In the genomic region with DNA sequence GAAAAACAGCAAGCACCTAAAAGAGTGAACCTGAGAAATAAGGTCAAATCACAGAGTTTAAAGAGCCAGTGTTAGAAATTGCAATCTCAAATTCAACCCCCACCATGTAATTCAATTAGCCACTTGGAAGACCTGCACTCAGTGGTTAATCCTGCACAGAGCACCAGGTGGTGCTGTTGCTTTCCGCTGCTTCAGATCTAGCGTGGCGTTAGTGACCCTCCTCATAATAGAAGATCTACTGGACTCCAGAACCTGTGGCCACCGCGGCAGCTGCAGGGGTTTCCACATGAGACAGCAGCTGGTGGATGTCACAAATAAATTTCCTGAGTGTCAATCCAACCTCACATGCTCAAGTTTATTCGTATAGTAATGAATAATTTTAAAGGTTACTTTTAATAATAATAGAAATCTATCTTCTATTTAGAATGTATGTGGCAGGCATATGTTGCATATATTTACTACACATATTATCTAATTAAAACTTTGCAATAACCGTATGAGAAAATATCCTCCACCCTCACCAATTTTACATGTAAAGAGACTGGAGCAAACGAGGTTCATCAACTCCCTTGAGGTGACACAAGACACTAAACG, we compare ENCODE assay signal across 8 cellular contexts.
DNase-seq lines count a peak whose midpoint lies in the region; ATAC-seq, FAIRE-seq and TF ChIP-seq lines count a peak whose summit lies in the region.

No MANE protein-coding gene starts in this region.

- no peak overlapping the region for H2BK12ac ChIP-seq in H1 (ENCODE audit: low read depth, low read length)
- H2BK12ac ChIP-seq in mesenchymal stem cell (ENCODE audit: low read length in 2 of 2) = no peak overlapping the region

- H3K4me3 ChIP-seq in A549 = no peak overlapping the region
- no peak overlapping the region for H3K4me3 ChIP-seq in H1 (ENCODE audit: extremely low read depth in 1 of 4, insufficient read depth in 2 of 4, low read depth in 3 of 4, low read length in 4 of 4)
- no peak overlapping the region for H3K4me3 ChIP-seq in mesenchymal stem cell (ENCODE audit: insufficient read depth in 1 of 2, low read depth in 1 of 2, low read length in 2 of 2)
- no peak overlapping the region for H3K4me3 ChIP-seq in upper lobe of left lung

- CTCF ChIA-PET in A549 (lab: Yijun Ruan, JAX) = interaction anchor here (0.6 to 2.8 kb wide), 11 partner anchors 15 to 402 kb away, joined by 3 to 11 read pairs (median 3); no protein-coding TSS in a partner anchor
- CTCF ChIA-PET in GM10248 (lab: Yijun Ruan, JAX) = interaction anchor here (0.9 to 2.6 kb wide), 10 partner anchors 9 to 395 kb away, joined by 3 to 10 read pairs (median 4); no protein-coding TSS in a partner anchor
- CTCF ChIA-PET in H1 (lab: Charles Lee; ENCODE audit: partially characterized antibody) = interaction anchor here (0.6 to 4.6 kb wide), 34 partner anchors 9 to 404 kb away, joined by 3 to 40 read pairs (median 4); no protein-coding TSS in a partner anchor

- H3K9me3 ChIP-seq in A549 = no peaks in the 10 kb centered on the region
- H3K9me3 ChIP-seq in H1 (ENCODE audit: insufficient read depth in 2 of 2, low read depth in 1 of 2, low read length in 1 of 2) = no peaks in the 10 kb centered on the region
- peaks cover 19% of the 10 kb centered on the region for H3K9me3 ChIP-seq in mesenchymal stem cell (ENCODE audit: control insufficient read depth, low read length)
- peaks cover 0 to 6% (median 0%) of the 10 kb centered on the region in 4 donors for H3K9me3 ChIP-seq in upper lobe of left lung

- H3K27ac ChIP-seq in A549 = no peak overlapping the region
- no peak overlapping the region for H3K27ac ChIP-seq in H1 (ENCODE audit: low read depth, low read length)
- no peak overlapping the region for H3K27ac ChIP-seq in mesenchymal stem cell (ENCODE audit: low read length, poor library complexity, severe bottlenecking)
- H3K27ac ChIP-seq in upper lobe of left lung = no peak overlapping the region

- TF ChIP-seq CTCF in A549 (IDR thresholded peaks at IDR 0.05) (peak; percentile 68), GM10248 (IDR thresholded peaks at IDR 0.05; ENCODE audit: control extremely low read depth, extremely low read depth, low read depth, missing control alignments) (peak; percentile 81), H1 (IDR thresholded peaks at IDR 0.05; ENCODE audit: control extremely low read depth in 1 of 3, insufficient read depth in 1 of 3, low read depth in 1 of 3, low read length in 3 of 3) (peak; percentile 77 to 95 (median 87)), upper lobe of left lung (IDR thresholded peaks at IDR 0.05) (peak; percentile 74 to 84 (median 82))

- no peak overlapping the region for H4K5ac ChIP-seq in H1 (ENCODE audit: insufficient read length, low read depth, low read length)

- ATAC-seq in A549 (peak; percentile 93 to 98), upper lobe of left lung (ENCODE audit: low FRiP score in 2 of 2) (peak; percentile 90 to 93)

- H2BK5ac ChIP-seq in H1 (ENCODE audit: low read depth, low read length) (no peak overlapping the region), mesenchymal stem cell (ENCODE audit: low read depth, low read length, poor library complexity, severe bottlenecking) (no peak overlapping the region)

- peak; percentile 74 to 76 for TF ChIP-seq RAD21 in A549 (conservative IDR thresholded peaks at IDR 0.05 in 1 of 2, IDR thresholded peaks at IDR 0.05 in 1 of 2)
- TF ChIP-seq RAD21 in H1 (IDR thresholded peaks at IDR 0.05 in 1 of 2, conservative IDR thresholded peaks at IDR 0.05 in 1 of 2; ENCODE audit: low read depth in 2 of 2, low read length in 2 of 2) = peak; percentile 91 to 96

- no peaks in the 10 kb centered on the region for H3K79me2 ChIP-seq in H1 (ENCODE audit: control insufficient read depth in 1 of 2, insufficient read depth in 2 of 2, low read length in 2 of 2)

- H3K4ac ChIP-seq in H1 (replicated peaks; ENCODE audit: insufficient read length, low read depth, low read length) = no peak overlapping the region
- no peak overlapping the region for H3K4ac ChIP-seq in mesenchymal stem cell (ENCODE audit: low read depth in 1 of 2, low read length in 2 of 2)

- H2BK15ac ChIP-seq in H1 (ENCODE audit: low read length) = no peak overlapping the region
- no peak overlapping the region for H2BK15ac ChIP-seq in mesenchymal stem cell (ENCODE audit: low read depth, poor library complexity, severe bottlenecking)

- POLR2A ChIA-PET in A549 (lab: Yijun Ruan, JAX) (no interaction called here), GM10248 (lab: Yijun Ruan, JAX) (no interaction called here), H1 (lab: Charles Lee; ENCODE audit: partially characterized antibody) (no interaction called here)

- H3K9ac ChIP-seq in H1 (replicated peaks in 1 of 4; ENCODE audit: extremely low read depth in 1 of 4, low read depth in 3 of 4, low read length in 3 of 4) (no peak overlapping the region), mesenchymal stem cell (ENCODE audit: low read length) (peak overlapping the region; percentile 33)

- H2AFZ ChIP-seq in H1 (ENCODE audit: low read length) (no peak overlapping the region), mesenchymal stem cell (ENCODE audit: low read depth, low read length) (no peak overlapping the region)

- FAIRE-seq in A549 (lab: Jason Lieb, UNC) (no peak), H1 (lab: Jason Lieb, UNC) (peak; percentile 83)

- no peak overlapping the region for H4K91ac ChIP-seq in H1 (replicated peaks; ENCODE audit: insufficient read length, low read length)
- H4K91ac ChIP-seq in mesenchymal stem cell (ENCODE audit: low read length) = no peak overlapping the region

- H4K8ac ChIP-seq in H1 (ENCODE audit: extremely low read depth, insufficient read depth, low read length) = no peak overlapping the region
- no peak overlapping the region for H4K8ac ChIP-seq in mesenchymal stem cell (ENCODE audit: low read length)

- TF ChIP-seq EP300 in A549 (IDR thresholded peaks at IDR 0.05) = no peak
- TF ChIP-seq EP300 in H1 (IDR thresholded peaks at IDR 0.05; ENCODE audit: borderline replicate concordance in 1 of 2, low read depth in 2 of 2, low read length in 2 of 2) = no peak
- TF ChIP-seq EP300 in upper lobe of left lung (IDR thresholded peaks at IDR 0.05) = no peak

- no peaks in the 10 kb centered on the region for H3K23me2 ChIP-seq in H1 (ENCODE audit: low read depth, low read length)

- no peaks in the 10 kb centered on the region for H3K27me3 ChIP-seq in H1 (replicated peaks in 1 of 4; ENCODE audit: control insufficient read depth in 3 of 4, extremely low read depth in 1 of 4, insufficient read depth in 3 of 4, low read length in 3 of 4)
- H3K27me3 ChIP-seq in mesenchymal stem cell (ENCODE audit: control insufficient read depth in 1 of 2, insufficient read depth in 1 of 2, low read length in 2 of 2) = peaks cover 0 to 3% of the 10 kb centered on the region in 2 experiments
- H3K27me3 ChIP-seq in upper lobe of left lung = no peaks in the 10 kb centered on the region

- no peak overlapping the region for H3K14ac ChIP-seq in H1 (ENCODE audit: insufficient read length)
- no peak overlapping the region for H3K14ac ChIP-seq in mesenchymal stem cell (ENCODE audit: low read length in 2 of 2)

- no peaks in the 10 kb centered on the region for H3K4me1 ChIP-seq in A549
- H3K4me1 ChIP-seq in H1 (replicated peaks in 1 of 4; ENCODE audit: control insufficient read depth in 3 of 4, insufficient read depth in 4 of 4, low read length in 3 of 4) = no peaks in the 10 kb centered on the region
- H3K4me1 ChIP-seq in mesenchymal stem cell (ENCODE audit: control insufficient read depth, insufficient read depth, low read depth, low read length) = no peaks in the 10 kb centered on the region
- peaks cover 0 to 5% (median 0%) of the 10 kb centered on the region in 4 donors for H3K4me1 ChIP-seq in upper lobe of left lung

- H3K4me2 ChIP-seq in A549 (peak overlapping the region; percentile 26; the same call in 1 of the 3 replicates), H1 (ENCODE audit: insufficient read depth in 1 of 2, low read depth in 2 of 2, low read length in 2 of 2) (no peak overlapping the region), mesenchymal stem cell (ENCODE audit: low read length, poor library complexity, severe bottlenecking) (no peak overlapping the region)

- no peak for TF ChIP-seq POLR2A in A549 (IDR thresholded peaks at IDR 0.05; ENCODE audit: low read length)
- no peak for TF ChIP-seq POLR2A in H1 (IDR thresholded peaks at IDR 0.05; ENCODE audit: control extremely low read depth in 1 of 2, low read depth in 2 of 2, low read length in 2 of 2)
- no peak for TF ChIP-seq POLR2A in upper lobe of left lung (IDR thresholded peaks at IDR 0.05)

- H3K79me1 ChIP-seq in H1 (ENCODE audit: low read depth, low read length) (no peaks in the 10 kb centered on the region), mesenchymal stem cell (replicated peaks; ENCODE audit: low read length, poor library complexity, severe bottlenecking) (no peaks in the 10 kb centered on the region)

- H2BK20ac ChIP-seq in H1 (ENCODE audit: low read length) = no peak overlapping the region

- no peaks in the 10 kb centered on the region for H4K20me1 ChIP-seq in H1 (replicated peaks in 1 of 2; ENCODE audit: control insufficient read depth in 1 of 2, insufficient read depth in 2 of 2, low read length in 2 of 2)

- no peak overlapping the region for H2BK120ac ChIP-seq in H1 (replicated peaks; ENCODE audit: low read depth, low read length)
- no peak overlapping the region for H2BK120ac ChIP-seq in mesenchymal stem cell (ENCODE audit: low read depth, low read length)

- no peak overlapping the region for H3K56ac ChIP-seq in H1 (replicated peaks; ENCODE audit: insufficient read length, low read depth, low read length)

- 42% methylated on average over 7 of the region's 9 CpGs for WGBS in A549 (ENCODE audit: missing lambda C conversion rate)
- 47% methylated on average over 9 of the region's 9 CpGs; no CpG with 5 or more reads in 1 of the 2 experiments for WGBS in H1 (ENCODE audit: extremely low coverage in 1 of 2, insufficient coverage in 1 of 2, insufficient read length in 1 of 2, insufficient replicate concordance in 2 of 2, low coverage in 1 of 2, low lambda C conversion rate in 2 of 2, missing lambda C conversion rate in 1 of 2), 2 experiments
- WGBS in mesenchymal stem cell = 45% methylated on average over 6 of the region's 9 CpGs
- 24 to 35% methylated on average over 9 of the region's 9 CpGs for WGBS in upper lobe of left lung, 2 donors

- DNase-seq in A549 (ENCODE audit: low read depth in 1 of 2, low spot score in 1 of 2) = peak; percentile 31 to 65
- peak; percentile 34 for DNase-seq in GM10248 (ENCODE audit: extremely low spot score)
- DNase-seq in HCEC 1CT = peak; percentile 59
- DNase-seq in Kasumi-1 (lab: John Stamatoyannopoulos, UW) = peak; percentile 67 to 75
- peak; percentile 62 for DNase-seq in SKM-1 treated with dmso at 0.1 percent for 144 hours (lab: John Stamatoyannopoulos, UW; ENCODE audit: unreplicated experiment)
- peak; percentile 36 to 73 for DNase-seq in H1 (ENCODE audit: low read depth in 1 of 2, low spot score in 2 of 2)
- DNase-seq in mesenchymal stem cell = peak; percentile 68
- DNase-seq in upper lobe of left lung = peak; percentile 6 to 79

- H3K23ac ChIP-seq in H1 (ENCODE audit: insufficient read length) (no peak overlapping the region), mesenchymal stem cell (ENCODE audit: low read length in 2 of 2) (no peak overlapping the region)

- H2AK5ac ChIP-seq in H1 (ENCODE audit: low read depth, low read length) (no peak overlapping the region), mesenchymal stem cell (ENCODE audit: low read length, severe bottlenecking) (no peak overlapping the region)

- H3K36me3 ChIP-seq in H1 (ENCODE audit: control insufficient read depth in 2 of 4, insufficient read depth in 4 of 4, low read length in 3 of 4) (no peaks in the 10 kb centered on the region), mesenchymal stem cell (ENCODE audit: control insufficient read depth in 1 of 2, insufficient read depth in 2 of 2, low read depth in 1 of 2, low read length in 2 of 2) (no peaks in the 10 kb centered on the region), upper lobe of left lung (no peaks in the 10 kb centered on the region)

- H3K18ac ChIP-seq in H1 (ENCODE audit: extremely low read depth, low read length) (no peak overlapping the region), mesenchymal stem cell (ENCODE audit: low read depth in 1 of 2, low read length in 2 of 2) (no peak overlapping the region)
